In the genomic region with DNA sequence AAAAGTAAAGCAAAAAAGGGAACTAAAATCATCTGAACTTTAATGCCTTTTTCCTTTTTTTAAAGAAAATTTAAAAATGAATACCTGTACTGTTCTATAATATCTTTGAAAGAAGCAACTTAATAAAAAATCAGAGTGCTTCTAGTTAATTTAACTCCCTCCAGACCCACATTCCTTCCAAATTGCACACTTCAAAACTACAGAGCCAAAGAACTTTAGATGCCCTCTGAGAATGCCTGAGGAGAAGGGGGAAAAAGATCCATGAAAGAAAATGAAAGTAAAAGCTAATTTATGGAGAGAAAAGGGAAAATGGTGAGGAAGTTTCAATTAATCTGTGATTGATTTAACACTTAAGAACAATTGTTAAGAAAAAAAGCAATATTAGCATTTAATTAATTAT, we compare ENCODE assay signal across 17 cellular contexts.
"Had no signal": no experiment of that assay in that cellular context is flagged by ENCODE, and none has a peak within 500 bp of the region (broad histone marks: within the 10 kb centered on the region; RNA-seq: fewer than 3 reads in every experiment).

No MANE protein-coding gene starts in this region.

- H3K27ac ChIP-seq: neural progenitor cell, ovary, psoas muscle, suprapubic skin, transverse colon, uterus had no signal

- H3K4me1 ChIP-seq: left lung, neural progenitor cell, psoas muscle, suprapubic skin, uterus had no signal

- DNase-seq: activated CD4-positive, alpha-beta memory T cell treated with anti-CD3 and anti-CD28 coated beads for 36 hours; activated naive CD8-positive, alpha-beta T cell treated with anti-CD3 and anti-CD28 coated beads, Interleukin-2, amount 10 ng/mL, durations not matched to agents 7 days and 5 days; activated T-cell treated with anti-CD3 and anti-CD28 coated beads for 4 hours; cerebellar nuclear complex; effector CD8-positive, alpha-beta T cell; kidney; left lung; mammary epithelial cell; ovary; psoas muscle; right cardiac atrium; stimulated activated CD4-positive, alpha-beta T cell treated with anti-CD3 and anti-CD28 coated beads, Interleukin-2, amount 100 ng/mL, for 48 hours; stimulated activated naive CD8-positive, alpha-beta T cell treated with anti-CD3 and anti-CD28 coated beads, Interleukin-15, amount 100 ng/mL, for 72 hours; transverse colon; uterus had no signal

- H3K9me3 ChIP-seq: ovary, psoas muscle, transverse colon, uterus had no signal

- H3K36me3 ChIP-seq: left lung, neural progenitor cell, ovary, suprapubic skin, transverse colon, uterus had no signal

- H3K9ac ChIP-seq: neural progenitor cell had no signal

- H3K4me3 ChIP-seq: left lung, neural progenitor cell, ovary, psoas muscle, suprapubic skin, transverse colon, uterus had no signal

- H3K27me3 ChIP-seq: left lung, neural progenitor cell, ovary, suprapubic skin, transverse colon, uterus had no signal

- H3K4me2 ChIP-seq: neural progenitor cell had no signal

- H2AFZ ChIP-seq: neural progenitor cell had no signal
